12 cellular contexts compared by ENCODE assay signal in genomic region chrX:44915361-44915868, GRCh38. TPM values are rescaled to one million over a fixed set of nuclear protein-coding genes. Genes with fewer than 3 reads are reported as not detected.
DNase-seq lines count a peak whose midpoint lies in the region; ATAC-seq, FAIRE-seq and TF ChIP-seq lines count a peak whose summit lies in the region.
"Had no signal": no experiment of that assay in that cellular context is flagged by ENCODE, and none has a peak within 500 bp of the region (broad histone marks: within the 10 kb centered on the region; RNA-seq: fewer than 3 reads in every experiment).

No MANE protein-coding gene starts in this region.

- H3K4me2 ChIP-seq in PC-9, result no peak overlapping the region

- H3K9me2 ChIP-seq in PC-9 (ENCODE audit: insufficient read depth), result no peaks in the 10 kb centered on the region

- CTCF ChIA-PET in PC-9 (lab: Charles Lee), result no interaction called here

- POLR2A ChIA-PET in PC-9 (lab: Charles Lee; ENCODE audit: unreplicated experiment), result no interaction called here

- no peaks in the 10 kb centered on the region for H4K20me1 ChIP-seq in PC-9 (ENCODE audit: insufficient read depth)

- H3K4me3 ChIP-seq in coronary artery (peak overlapping the region; percentile 37), PC-9 (no peak overlapping the region)
- H3K4me3 ChIP-seq: MG63 had no signal

- peak; percentile 41 for ATAC-seq in omental fat pad (ENCODE audit: low FRiP score)

- H3K27ac ChIP-seq in coronary artery (no peak overlapping the region), PC-9 (no peak overlapping the region)

- no peak overlapping the region for H2AFZ ChIP-seq in PC-9

- H3K79me2 ChIP-seq in PC-9 (ENCODE audit: low read depth), result no peaks in the 10 kb centered on the region; the same call in 1 of the 2 replicates

- H3K4me1 ChIP-seq in PC-9 (replicated peaks; ENCODE audit: insufficient read depth), result no peaks in the 10 kb centered on the region

- H3K36me3 ChIP-seq in PC-9 (ENCODE audit: low read depth), result no peaks in the 10 kb centered on the region
- H3K36me3 ChIP-seq: MG63 had no signal

- no peak for TF ChIP-seq POLR2A in GM12892 (IDR thresholded peaks at IDR 0.05; ENCODE audit: low read depth, low read length)

- intact Hi-C loops in PC-9 (cut with micrococcal nuclease; ENCODE audit: unreplicated experiment), result no loop called here

- no peak for TF ChIP-seq CTCF in coronary artery (IDR thresholded peaks at IDR 0.05)
- TF ChIP-seq CTCF in omental fat pad (IDR thresholded peaks at IDR 0.05), result no peak
- TF ChIP-seq CTCF in PC-9 (conservative IDR thresholded peaks at IDR 0.05), result no peak

- H3F3A ChIP-seq in PC-9 (ENCODE audit: insufficient read depth, low read depth), result no peaks in the 10 kb centered on the region

- H3K9me3 ChIP-seq in PC-9 (ENCODE audit: insufficient read depth, low read depth), result no peaks in the 10 kb centered on the region
- H3K9me3 ChIP-seq: MG63 had no signal

- FAIRE-seq in GM12892 (lab: Jason Lieb, UNC), result peak; percentile 78

- BruUV-seq in PC-9 (replicated peaks; lab: Mats Ljungman, UMichigan), result no TSS peak

- DNase-seq in GM12892 (ENCODE audit: insufficient read length), result no peak
- DNase-seq in NCI-H226, result peak; percentile 45
- DNase-seq in coronary artery (ENCODE audit: low spot score), result no peak
- DNase-seq in omental fat pad (ENCODE audit: low spot score), result no peak
- no peak for DNase-seq in PC-9
- no peak for DNase-seq in GDM1 (lab: John Stamatoyannopoulos, UW)
- no peak for DNase-seq in D341Med (ENCODE audit: low spot score)
- DNase-seq: activated CD4-positive, alpha-beta T cell treated with anti-CD3 and anti-CD28 coated beads for 48 hours; activated naive CD4-positive, alpha-beta T cell treated with anti-CD3 and anti-CD28 coated beads, Interleukin-2, amount 10 ng/mL, durations not matched to agents 7 days and 5 days; DMS53; dorsolateral prefrontal cortex; MG63 had no signal

- H3K27me3 ChIP-seq in PC-9 (ENCODE audit: insufficient read depth, low read depth), result no peaks in the 10 kb centered on the region
- H3K27me3 ChIP-seq: dorsolateral prefrontal cortex, MG63 had no signal

RNA-seq across cellular contexts. Expression of gene KDM6A, which starts 42.4 kb away (rescaled TPM):
- polyA plus RNA-seq in GM12892 (2012; ENCODE audit: missing spikeins), result 20.0 TPM
- total RNA-seq in omental fat pad, result 10 to 100 TPM; 24.4 to 41.3 (median 29.9) TPM
- total RNA-seq in PC-9 (2021), result 12.2 and 20.5 TPM in 2 replicates
